ENCODE assay signal across 1 cellular context in the genomic region with DNA sequence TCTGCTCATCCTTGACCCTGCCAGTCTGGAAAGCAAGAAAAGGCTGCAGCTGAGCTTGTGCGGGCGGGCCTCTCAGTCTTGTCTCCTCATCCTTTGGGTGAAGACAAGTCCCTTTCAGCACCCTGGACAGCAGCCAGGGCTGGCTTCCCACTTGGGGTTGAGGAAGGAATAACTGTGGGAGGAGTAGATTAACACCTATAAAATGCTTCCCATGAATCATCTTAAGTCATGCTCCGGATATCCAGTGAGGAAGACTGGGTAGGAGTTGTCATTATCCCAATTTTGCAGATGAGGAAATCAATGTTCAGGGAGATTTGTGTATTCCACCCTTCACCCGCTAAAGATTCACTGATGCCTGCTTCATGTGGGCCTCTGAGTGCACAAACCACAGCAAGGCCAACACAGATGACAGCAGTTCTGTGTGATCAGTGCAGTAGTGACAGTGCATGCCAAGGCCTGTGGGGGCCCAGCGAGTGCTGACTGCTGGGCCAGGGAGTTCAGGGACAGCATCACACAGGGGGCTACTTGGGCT.
TF ChIP-seq lines count a peak whose summit lies in the region.

No MANE protein-coding gene starts in this region.

TF ChIP-seq in K562, 482 proteins besides CTCF, POLR2A, EP300 and RAD21 (continued from another document and continues in another):
- TF ChIP-seq, protein P1, sequence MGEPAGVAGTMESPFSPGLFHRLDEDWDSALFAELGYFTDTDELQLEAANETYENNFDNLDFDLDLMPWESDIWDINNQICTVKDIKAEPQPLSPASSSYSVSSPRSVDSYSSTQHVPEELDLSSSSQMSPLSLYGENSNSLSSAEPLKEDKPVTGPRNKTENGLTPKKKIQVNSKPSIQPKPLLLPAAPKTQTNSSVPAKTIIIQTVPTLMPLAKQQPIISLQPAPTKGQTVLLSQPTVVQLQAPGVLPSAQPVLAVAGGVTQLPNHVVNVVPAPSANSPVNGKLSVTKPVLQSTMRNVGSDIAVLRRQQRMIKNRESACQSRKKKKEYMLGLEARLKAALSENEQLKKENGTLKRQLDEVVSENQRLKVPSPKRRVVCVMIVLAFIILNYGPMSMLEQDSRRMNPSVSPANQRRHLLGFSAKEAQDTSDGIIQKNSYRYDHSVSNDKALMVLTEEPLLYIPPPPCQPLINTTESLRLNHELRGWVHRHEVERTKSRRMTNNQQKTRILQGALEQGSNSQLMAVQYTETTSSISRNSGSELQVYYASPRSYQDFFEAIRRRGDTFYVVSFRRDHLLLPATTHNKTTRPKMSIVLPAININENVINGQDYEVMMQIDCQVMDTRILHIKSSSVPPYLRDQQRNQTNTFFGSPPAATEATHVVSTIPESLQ (CRISPR knock-in tag; IDR thresholded peaks at IDR 0.05), result 0 out of 2 replicates have a peak, but pooled peaks have one; percentile 43
- TF ChIP-seq, protein P2, sequence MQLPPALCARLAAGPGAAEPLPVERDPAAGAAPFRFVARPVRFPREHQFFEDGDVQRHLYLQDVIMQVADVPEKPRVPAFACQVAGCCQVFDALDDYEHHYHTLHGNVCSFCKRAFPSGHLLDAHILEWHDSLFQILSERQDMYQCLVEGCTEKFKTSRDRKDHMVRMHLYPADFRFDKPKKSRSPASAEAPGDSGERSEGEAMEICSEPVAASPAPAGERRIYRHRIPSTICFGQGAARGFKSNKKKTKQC (CRISPR knock-in tag; IDR thresholded peaks at IDR 0.05), result peak; percentile 90
- TF ChIP-seq, protein P3, sequence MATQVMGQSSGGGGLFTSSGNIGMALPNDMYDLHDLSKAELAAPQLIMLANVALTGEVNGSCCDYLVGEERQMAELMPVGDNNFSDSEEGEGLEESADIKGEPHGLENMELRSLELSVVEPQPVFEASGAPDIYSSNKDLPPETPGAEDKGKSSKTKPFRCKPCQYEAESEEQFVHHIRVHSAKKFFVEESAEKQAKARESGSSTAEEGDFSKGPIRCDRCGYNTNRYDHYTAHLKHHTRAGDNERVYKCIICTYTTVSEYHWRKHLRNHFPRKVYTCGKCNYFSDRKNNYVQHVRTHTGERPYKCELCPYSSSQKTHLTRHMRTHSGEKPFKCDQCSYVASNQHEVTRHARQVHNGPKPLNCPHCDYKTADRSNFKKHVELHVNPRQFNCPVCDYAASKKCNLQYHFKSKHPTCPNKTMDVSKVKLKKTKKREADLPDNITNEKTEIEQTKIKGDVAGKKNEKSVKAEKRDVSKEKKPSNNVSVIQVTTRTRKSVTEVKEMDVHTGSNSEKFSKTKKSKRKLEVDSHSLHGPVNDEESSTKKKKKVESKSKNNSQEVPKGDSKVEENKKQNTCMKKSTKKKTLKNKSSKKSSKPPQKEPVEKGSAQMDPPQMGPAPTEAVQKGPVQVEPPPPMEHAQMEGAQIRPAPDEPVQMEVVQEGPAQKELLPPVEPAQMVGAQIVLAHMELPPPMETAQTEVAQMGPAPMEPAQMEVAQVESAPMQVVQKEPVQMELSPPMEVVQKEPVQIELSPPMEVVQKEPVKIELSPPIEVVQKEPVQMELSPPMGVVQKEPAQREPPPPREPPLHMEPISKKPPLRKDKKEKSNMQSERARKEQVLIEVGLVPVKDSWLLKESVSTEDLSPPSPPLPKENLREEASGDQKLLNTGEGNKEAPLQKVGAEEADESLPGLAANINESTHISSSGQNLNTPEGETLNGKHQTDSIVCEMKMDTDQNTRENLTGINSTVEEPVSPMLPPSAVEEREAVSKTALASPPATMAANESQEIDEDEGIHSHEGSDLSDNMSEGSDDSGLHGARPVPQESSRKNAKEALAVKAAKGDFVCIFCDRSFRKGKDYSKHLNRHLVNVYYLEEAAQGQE (CRISPR knock-in tag; IDR thresholded peaks at IDR 0.05; ENCODE audit: low read depth), result peak; percentile 98
- TF ChIP-seq ZNF232 (CRISPR knock-in tag; IDR thresholded peaks at IDR 0.05) (peak; percentile 86; the same call in 1 of the 2 replicates), SP2 (IDR thresholded peaks at IDR 0.05; ENCODE audit: extremely low read depth, low read depth, low read length, poor library complexity, severe bottlenecking) (no peak), ZNF263 (CRISPR knock-in tag; IDR thresholded peaks at IDR 0.05; ENCODE audit: borderline replicate concordance) (peak; percentile 69; the same call in 1 of the 2 replicates), SPI1 (IDR thresholded peaks at IDR 0.05; ENCODE audit: borderline replicate concordance, low read depth, low read length) (no peak), NONO (IDR thresholded peaks at IDR 0.05; ENCODE audit: low read depth in 2 of 2, low read length in 1 of 2) (no peak), EHMT2 (IDR thresholded peaks at IDR 0.05) (peak; percentile 99), CC2D1A (IDR thresholded peaks at IDR 0.05) (no peak), HDAC1 (IDR thresholded peaks at IDR 0.05) (peak in 1 of 2 experiments; percentile 16; a peak in 1 of 4 replicates), POLR3G (IDR thresholded peaks at IDR 0.05; ENCODE audit: extremely low read depth, insufficient read length, insufficient replicate concordance) (no peak), HNRNPUL1 (IDR thresholded peaks at IDR 0.05; ENCODE audit: low read length) (no peak), ZNF644 (tag; IDR thresholded peaks at IDR 0.05; ENCODE audit: low read depth) (peak; percentile 62; the same call in 1 of the 2 replicates), LCOR (CRISPR knock-in tag; IDR thresholded peaks at IDR 0.05) (0 out of 2 replicates have a peak, but pooled peaks have one; percentile 50), STAG1 (CRISPR knock-in tag; IDR thresholded peaks at IDR 0.05; ENCODE audit: borderline replicate concordance) (0 out of 2 replicates have a peak, but pooled peaks have one; percentile 7), CEBPG (CRISPR knock-in tag; IDR thresholded peaks at IDR 0.05) (no peak), CEBPG (tag; conservative IDR thresholded peaks at IDR 0.05 in 1 of 2, IDR thresholded peaks at IDR 0.05 in 1 of 2) (no peak), NR4A1 (CRISPR knock-in tag; IDR thresholded peaks at IDR 0.05) (no peak), NR4A1 (tag; IDR thresholded peaks at IDR 0.05) (peak; percentile 64; the same call in 1 of the 2 replicates), GTF2A2 (tag; IDR thresholded peaks at IDR 0.05) (no peak), FOXK1 (CRISPR knock-in tag; IDR thresholded peaks at IDR 0.05; ENCODE audit: borderline replicate concordance) (peak; percentile 84; the same call in 1 of the 2 replicates), NR2C1 (IDR thresholded peaks at IDR 0.05) (no peak), NR2C1 (tag; IDR thresholded peaks at IDR 0.05) (0 out of 2 replicates have a peak, but pooled peaks have one; percentile 25)
- TF ChIP-seq, protein P4, sequence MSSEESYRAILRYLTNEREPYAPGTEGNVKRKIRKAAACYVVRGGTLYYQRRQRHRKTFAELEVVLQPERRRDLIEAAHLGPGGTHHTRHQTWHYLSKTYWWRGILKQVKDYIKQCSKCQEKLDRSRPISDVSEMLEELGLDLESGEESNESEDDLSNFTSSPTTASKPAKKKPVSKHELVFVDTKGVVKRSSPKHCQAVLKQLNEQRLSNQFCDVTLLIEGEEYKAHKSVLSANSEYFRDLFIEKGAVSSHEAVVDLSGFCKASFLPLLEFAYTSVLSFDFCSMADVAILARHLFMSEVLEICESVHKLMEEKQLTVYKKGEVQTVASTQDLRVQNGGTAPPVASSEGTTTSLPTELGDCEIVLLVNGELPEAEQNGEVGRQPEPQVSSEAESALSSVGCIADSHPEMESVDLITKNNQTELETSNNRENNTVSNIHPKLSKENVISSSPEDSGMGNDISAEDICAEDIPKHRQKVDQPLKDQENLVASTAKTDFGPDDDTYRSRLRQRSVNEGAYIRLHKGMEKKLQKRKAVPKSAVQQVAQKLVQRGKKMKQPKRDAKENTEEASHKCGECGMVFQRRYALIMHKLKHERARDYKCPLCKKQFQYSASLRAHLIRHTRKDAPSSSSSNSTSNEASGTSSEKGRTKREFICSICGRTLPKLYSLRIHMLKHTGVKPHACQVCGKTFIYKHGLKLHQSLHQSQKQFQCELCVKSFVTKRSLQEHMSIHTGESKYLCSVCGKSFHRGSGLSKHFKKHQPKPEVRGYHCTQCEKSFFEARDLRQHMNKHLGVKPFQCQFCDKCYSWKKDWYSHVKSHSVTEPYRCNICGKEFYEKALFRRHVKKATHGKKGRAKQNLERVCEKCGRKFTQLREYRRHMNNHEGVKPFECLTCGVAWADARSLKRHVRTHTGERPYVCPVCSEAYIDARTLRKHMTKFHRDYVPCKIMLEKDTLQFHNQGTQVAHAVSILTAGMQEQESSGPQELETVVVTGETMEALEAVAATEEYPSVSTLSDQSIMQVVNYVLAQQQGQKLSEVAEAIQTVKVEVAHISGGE (CRISPR knock-in tag; IDR thresholded peaks at IDR 0.05), result peak in 1 of 3 experiments; percentile 41; a peak in 2 of 6 replicates
- TF ChIP-seq, protein P5, sequence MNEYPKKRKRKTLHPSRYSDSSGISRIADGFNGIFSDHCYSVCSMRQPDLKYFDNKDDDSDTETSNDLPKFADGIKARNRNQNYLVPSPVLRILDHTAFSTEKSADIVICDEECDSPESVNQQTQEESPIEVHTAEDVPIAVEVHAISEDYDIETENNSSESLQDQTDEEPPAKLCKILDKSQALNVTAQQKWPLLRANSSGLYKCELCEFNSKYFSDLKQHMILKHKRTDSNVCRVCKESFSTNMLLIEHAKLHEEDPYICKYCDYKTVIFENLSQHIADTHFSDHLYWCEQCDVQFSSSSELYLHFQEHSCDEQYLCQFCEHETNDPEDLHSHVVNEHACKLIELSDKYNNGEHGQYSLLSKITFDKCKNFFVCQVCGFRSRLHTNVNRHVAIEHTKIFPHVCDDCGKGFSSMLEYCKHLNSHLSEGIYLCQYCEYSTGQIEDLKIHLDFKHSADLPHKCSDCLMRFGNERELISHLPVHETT (CRISPR knock-in tag; conservative IDR thresholded peaks at IDR 0.05 in 1 of 2, IDR thresholded peaks at IDR 0.05 in 1 of 2), result peak in 1 of 2 experiments; percentile 54; a peak in 1 of 4 replicates
- TF ChIP-seq, protein P6, sequence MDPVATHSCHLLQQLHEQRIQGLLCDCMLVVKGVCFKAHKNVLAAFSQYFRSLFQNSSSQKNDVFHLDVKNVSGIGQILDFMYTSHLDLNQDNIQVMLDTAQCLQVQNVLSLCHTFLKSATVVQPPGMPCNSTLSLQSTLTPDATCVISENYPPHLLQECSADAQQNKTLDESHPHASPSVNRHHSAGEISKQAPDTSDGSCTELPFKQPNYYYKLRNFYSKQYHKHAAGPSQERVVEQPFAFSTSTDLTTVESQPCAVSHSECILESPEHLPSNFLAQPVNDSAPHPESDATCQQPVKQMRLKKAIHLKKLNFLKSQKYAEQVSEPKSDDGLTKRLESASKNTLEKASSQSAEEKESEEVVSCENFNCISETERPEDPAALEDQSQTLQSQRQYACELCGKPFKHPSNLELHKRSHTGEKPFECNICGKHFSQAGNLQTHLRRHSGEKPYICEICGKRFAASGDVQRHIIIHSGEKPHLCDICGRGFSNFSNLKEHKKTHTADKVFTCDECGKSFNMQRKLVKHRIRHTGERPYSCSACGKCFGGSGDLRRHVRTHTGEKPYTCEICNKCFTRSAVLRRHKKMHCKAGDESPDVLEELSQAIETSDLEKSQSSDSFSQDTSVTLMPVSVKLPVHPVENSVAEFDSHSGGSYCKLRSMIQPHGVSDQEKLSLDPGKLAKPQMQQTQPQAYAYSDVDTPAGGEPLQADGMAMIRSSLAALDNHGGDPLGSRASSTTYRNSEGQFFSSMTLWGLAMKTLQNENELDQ (CRISPR knock-in tag; IDR thresholded peaks at IDR 0.05; ENCODE audit: borderline replicate concordance), result peak; percentile 88; the same call in 1 of the 2 replicates
- TF ChIP-seq, protein P7, sequence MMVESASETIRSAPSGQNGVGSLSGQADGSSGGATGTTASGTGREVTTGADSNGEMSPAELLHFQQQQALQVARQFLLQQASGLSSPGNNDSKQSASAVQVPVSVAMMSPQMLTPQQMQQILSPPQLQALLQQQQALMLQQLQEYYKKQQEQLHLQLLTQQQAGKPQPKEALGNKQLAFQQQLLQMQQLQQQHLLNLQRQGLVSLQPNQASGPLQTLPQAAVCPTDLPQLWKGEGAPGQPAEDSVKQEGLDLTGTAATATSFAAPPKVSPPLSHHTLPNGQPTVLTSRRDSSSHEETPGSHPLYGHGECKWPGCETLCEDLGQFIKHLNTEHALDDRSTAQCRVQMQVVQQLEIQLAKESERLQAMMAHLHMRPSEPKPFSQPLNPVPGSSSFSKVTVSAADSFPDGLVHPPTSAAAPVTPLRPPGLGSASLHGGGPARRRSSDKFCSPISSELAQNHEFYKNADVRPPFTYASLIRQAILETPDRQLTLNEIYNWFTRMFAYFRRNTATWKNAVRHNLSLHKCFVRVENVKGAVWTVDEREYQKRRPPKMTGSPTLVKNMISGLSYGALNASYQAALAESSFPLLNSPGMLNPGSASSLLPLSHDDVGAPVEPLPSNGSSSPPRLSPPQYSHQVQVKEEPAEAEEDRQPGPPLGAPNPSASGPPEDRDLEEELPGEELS (CRISPR knock-in tag; IDR thresholded peaks at IDR 0.05; ENCODE audit: borderline replicate concordance), result 0 out of 2 replicates have a peak, but pooled peaks have one; percentile 48
- TF ChIP-seq, protein P8, sequence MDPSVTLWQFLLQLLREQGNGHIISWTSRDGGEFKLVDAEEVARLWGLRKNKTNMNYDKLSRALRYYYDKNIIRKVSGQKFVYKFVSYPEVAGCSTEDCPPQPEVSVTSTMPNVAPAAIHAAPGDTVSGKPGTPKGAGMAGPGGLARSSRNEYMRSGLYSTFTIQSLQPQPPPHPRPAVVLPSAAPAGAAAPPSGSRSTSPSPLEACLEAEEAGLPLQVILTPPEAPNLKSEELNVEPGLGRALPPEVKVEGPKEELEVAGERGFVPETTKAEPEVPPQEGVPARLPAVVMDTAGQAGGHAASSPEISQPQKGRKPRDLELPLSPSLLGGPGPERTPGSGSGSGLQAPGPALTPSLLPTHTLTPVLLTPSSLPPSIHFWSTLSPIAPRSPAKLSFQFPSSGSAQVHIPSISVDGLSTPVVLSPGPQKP (CRISPR knock-in tag; IDR thresholded peaks at IDR 0.05), result no peak
- TF ChIP-seq, protein P9, sequence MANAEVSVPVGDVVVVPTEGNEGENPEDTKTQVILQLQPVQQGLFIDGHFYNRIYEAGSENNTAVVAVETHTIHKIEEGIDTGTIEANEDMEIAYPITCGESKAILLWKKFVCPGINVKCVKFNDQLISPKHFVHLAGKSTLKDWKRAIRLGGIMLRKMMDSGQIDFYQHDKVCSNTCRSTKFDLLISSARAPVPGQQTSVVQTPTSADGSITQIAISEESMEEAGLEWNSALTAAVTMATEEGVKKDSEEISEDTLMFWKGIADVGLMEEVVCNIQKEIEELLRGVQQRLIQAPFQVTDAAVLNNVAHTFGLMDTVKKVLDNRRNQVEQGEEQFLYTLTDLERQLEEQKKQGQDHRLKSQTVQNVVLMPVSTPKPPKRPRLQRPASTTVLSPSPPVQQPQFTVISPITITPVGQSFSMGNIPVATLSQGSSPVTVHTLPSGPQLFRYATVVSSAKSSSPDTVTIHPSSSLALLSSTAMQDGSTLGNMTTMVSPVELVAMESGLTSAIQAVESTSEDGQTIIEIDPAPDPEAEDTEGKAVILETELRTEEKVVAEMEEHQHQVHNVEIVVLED (CRISPR knock-in tag; IDR thresholded peaks at IDR 0.05), result 0 out of 2 replicates have a peak, but pooled peaks have one; percentile 22
- TF ChIP-seq, protein P10, sequence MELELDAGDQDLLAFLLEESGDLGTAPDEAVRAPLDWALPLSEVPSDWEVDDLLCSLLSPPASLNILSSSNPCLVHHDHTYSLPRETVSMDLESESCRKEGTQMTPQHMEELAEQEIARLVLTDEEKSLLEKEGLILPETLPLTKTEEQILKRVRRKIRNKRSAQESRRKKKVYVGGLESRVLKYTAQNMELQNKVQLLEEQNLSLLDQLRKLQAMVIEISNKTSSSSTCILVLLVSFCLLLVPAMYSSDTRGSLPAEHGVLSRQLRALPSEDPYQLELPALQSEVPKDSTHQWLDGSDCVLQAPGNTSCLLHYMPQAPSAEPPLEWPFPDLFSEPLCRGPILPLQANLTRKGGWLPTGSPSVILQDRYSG (tag; conservative IDR thresholded peaks at IDR 0.05; ENCODE audit: low read depth), result peak; percentile 76
